ENCODE assay signal across 3 cellular contexts in genomic region chr18:7632152-7633098, GRCh38.
TF ChIP-seq lines count a peak whose summit lies in the region.

No MANE protein-coding gene starts in this region.

TF ChIP-seq in IMR-90, 13 proteins besides CTCF, POLR2A, EP300 and RAD21:
- TF ChIP-seq MAFK (IDR thresholded peaks at IDR 0.05; ENCODE audit: low read depth, low read length) (peak; percentile 45), RCOR1 (IDR thresholded peaks at IDR 0.05; ENCODE audit: insufficient replicate concordance, low read length) (no peak), CEBPB (IDR thresholded peaks at IDR 0.05; ENCODE audit: low read depth, low read length) (peak; percentile 86)

TF ChIP-seq in H1, 55 proteins besides CTCF, POLR2A, EP300 and RAD21:
- no peak for TF ChIP-seq FOSL1 (IDR thresholded peaks at IDR 0.05; ENCODE audit: insufficient read depth, low read depth, low read length)
- TF ChIP-seq MAFK (IDR thresholded peaks at IDR 0.05; ENCODE audit: low read depth, low read length) = no peak
- TF ChIP-seq CTBP2 (IDR thresholded peaks at IDR 0.05; ENCODE audit: borderline replicate concordance, insufficient read depth, insufficient read length, low read length) = no peak
- peak; percentile 49; the same call in 1 of the 2 replicates for TF ChIP-seq CEBPB (IDR thresholded peaks at IDR 0.05; ENCODE audit: low read depth, low read length)
- no peak for TF ChIP-seq RBBP5 (IDR thresholded peaks at IDR 0.05; ENCODE audit: borderline replicate concordance, low read depth, low read length)

TF ChIP-seq in neural cell, 6 proteins besides CTCF, POLR2A, EP300 and RAD21:
- TF ChIP-seq MXI1 (conservative IDR thresholded peaks at IDR 0.05; ENCODE audit: poor library complexity, severe bottlenecking) (no peak), TAF1 (IDR thresholded peaks at IDR 0.05; ENCODE audit: low read depth) (no peak), REST (IDR thresholded peaks at IDR 0.05; ENCODE audit: borderline replicate concordance) (no peak), POLR2AphosphoS5 (IDR thresholded peaks at IDR 0.05) (peak; percentile 29)
TF ChIP-seq in neural cell: peak in this region for 1.
